Comparison of ENCODE assay signal across 1 cellular context in the genomic region with DNA sequence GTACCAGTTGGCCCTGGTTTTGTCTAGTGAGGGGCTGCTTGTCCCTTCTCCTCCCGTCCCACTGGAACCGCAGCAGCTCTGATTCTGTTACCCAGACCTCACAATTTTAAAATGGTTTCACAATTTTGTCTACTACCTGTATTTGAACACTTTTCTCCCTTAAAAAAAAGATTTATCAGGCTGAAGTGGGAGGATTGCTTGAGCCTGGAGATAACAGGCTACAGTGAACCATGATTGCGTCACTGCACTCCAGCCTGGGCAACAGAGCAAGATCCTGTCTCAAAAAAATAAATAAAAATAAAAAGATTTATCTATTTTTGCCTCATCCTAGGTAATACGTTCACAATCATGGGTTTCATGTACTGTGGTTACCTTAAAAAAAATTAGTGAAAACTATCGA.
TF ChIP-seq lines count a peak whose summit lies in the region.

No MANE protein-coding gene starts in this region.

TF ChIP-seq in HEK293T, 16 proteins besides CTCF, POLR2A, EP300 and RAD21 (continued from another document):
- TF ChIP-seq, protein P1, sequence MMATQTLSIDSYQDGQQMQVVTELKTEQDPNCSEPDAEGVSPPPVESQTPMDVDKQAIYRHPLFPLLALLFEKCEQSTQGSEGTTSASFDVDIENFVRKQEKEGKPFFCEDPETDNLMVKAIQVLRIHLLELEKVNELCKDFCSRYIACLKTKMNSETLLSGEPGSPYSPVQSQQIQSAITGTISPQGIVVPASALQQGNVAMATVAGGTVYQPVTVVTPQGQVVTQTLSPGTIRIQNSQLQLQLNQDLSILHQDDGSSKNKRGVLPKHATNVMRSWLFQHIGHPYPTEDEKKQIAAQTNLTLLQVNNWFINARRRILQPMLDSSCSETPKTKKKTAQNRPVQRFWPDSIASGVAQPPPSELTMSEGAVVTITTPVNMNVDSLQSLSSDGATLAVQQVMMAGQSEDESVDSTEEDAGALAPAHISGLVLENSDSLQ (IDR thresholded peaks at IDR 0.05) = no peak
- no peak for TF ChIP-seq FOXM1 (IDR thresholded peaks at IDR 0.05; ENCODE audit: borderline replicate concordance)
- TF ChIP-seq CTBP1 (IDR thresholded peaks at IDR 0.05; ENCODE audit: borderline replicate concordance) = no peak
- no peak for TF ChIP-seq BHLHE40 (IDR thresholded peaks at IDR 0.05; ENCODE audit: borderline replicate concordance)
- no peak for TF ChIP-seq L3MBTL2 (conservative IDR thresholded peaks at IDR 0.05)
- no peak for TF ChIP-seq FOXK2 (IDR thresholded peaks at IDR 0.05)
- no peak for TF ChIP-seq TARDBP (IDR thresholded peaks at IDR 0.05)
- no peak for TF ChIP-seq ELF4 (IDR thresholded peaks at IDR 0.05)
TF ChIP-seq in HEK293T: peak in this region for 0.
